Comparison of ENCODE assay signal across 9 cellular contexts in genomic region chr1:39671433-39671792, GRCh38. TPM values are rescaled to one million over a fixed set of nuclear protein-coding genes. Genes with fewer than 3 reads are reported as not detected.
DNase-seq lines count a peak whose midpoint lies in the region; ATAC-seq and TF ChIP-seq lines count a peak whose summit lies in the region.
"Had no signal": no experiment of that assay in that cellular context is flagged by ENCODE, and none has a peak within 500 bp of the region (broad histone marks: within the 10 kb centered on the region; RNA-seq: fewer than 3 reads in every experiment).

No MANE protein-coding gene starts in this region.

- peak overlapping the region; percentile 84 for H3K4me2 ChIP-seq in KMS-11

- H3K27ac ChIP-seq in AG04450 (ENCODE audit: low read depth, low read length) (no peak overlapping the region), KMS-11 (no peak overlapping the region)
- H3K27ac ChIP-seq in effector memory CD4-positive, alpha-beta T cell (ENCODE audit: insufficient read depth, low read length, poor library complexity, severe bottlenecking): no peak overlapping the region
- no peak overlapping the region for H3K27ac ChIP-seq in naive thymus-derived CD4-positive, alpha-beta T cell (ENCODE audit: low read depth, low read length)

- H3K36me3 Mint-ChIP-seq in naive thymus-derived CD4-positive, alpha-beta T cell: peaks cover 0 to 3% (median 0%) of the 10 kb centered on the region in 5 donors

- peak overlapping the region; percentile 20; the same call in 1 of the 2 replicates for H3K9ac ChIP-seq in KMS-11

- H3K9me3 Mint-ChIP-seq in naive thymus-derived CD4-positive, alpha-beta T cell: peaks cover 0 to 2% (median 0%) of the 10 kb centered on the region in 11 donors

- ATAC-seq in naive thymus-derived CD4-positive, alpha-beta T cell: no peak
- no peak for ATAC-seq in GM18511 (IDR thresholded peaks at IDR 0.05; ENCODE audit: unreplicated experiment)

- DNase-seq in AG04450 (ENCODE audit: low read depth, low spot score): no peak
- DNase-seq in effector memory CD4-positive, alpha-beta T cell: no peak
- no peak for DNase-seq in naive thymus-derived CD4-positive, alpha-beta T cell
- no peak for DNase-seq in DMS114 treated with DMSO at 0.1 percent for 48 hours (lab: John Stamatoyannopoulos, UW; ENCODE audit: unreplicated experiment)
- DNase-seq in NCI-H2196 (lab: John Stamatoyannopoulos, UW; ENCODE audit: unreplicated experiment): no peak
- DNase-seq in SKM-1 treated with dmso at 0.1 percent for 144 hours (lab: John Stamatoyannopoulos, UW; ENCODE audit: unreplicated experiment): no peak
- DNase-seq: foreskin melanocyte had no signal

- peak overlapping the region; percentile 95 for H2AFZ ChIP-seq in KMS-11 (ENCODE audit: low read depth)

- H3K27me3 ChIP-seq in AG04450 (ENCODE audit: control insufficient read depth, insufficient read depth, low read length): peaks cover 77% of the 10 kb centered on the region
- H3K27me3 ChIP-seq in KMS-11 (ENCODE audit: insufficient read depth, low read depth): peaks cover 7% of the 10 kb centered on the region
- H3K27me3 ChIP-seq in effector memory CD4-positive, alpha-beta T cell (replicated peaks; ENCODE audit: control insufficient read depth, insufficient read depth, low read length, poor library complexity, severe bottlenecking): peaks cover 18% of the 10 kb centered on the region
- peaks cover 0 to 7% of the 10 kb centered on the region in 2 donors for H3K27me3 ChIP-seq in naive thymus-derived CD4-positive, alpha-beta T cell (ENCODE audit: control insufficient read depth in 2 of 2, insufficient read depth in 2 of 2, low read length in 2 of 2)

- POLR2A ChIA-PET in AG04450 (lab: Yijun Ruan, JAX): no interaction called here
- POLR2A ChIA-PET in naive thymus-derived CD4-positive, alpha-beta T cell (lab: Charles Lee): interaction anchor here (1.0 to 3.2 kb wide), 6 partner anchors 10 to 67 kb away, joined by 3 to 20 read pairs (median 4); partner anchors contain the start of genes HPCAL4 and PPIE

- no peak overlapping the region for H3K27ac Mint-ChIP-seq in naive thymus-derived CD4-positive, alpha-beta T cell

- TF ChIP-seq CTCF in AG04450 (IDR thresholded peaks at IDR 0.05; ENCODE audit: low read depth, low read length) (no peak), KMS-11 (conservative IDR thresholded peaks at IDR 0.05; ENCODE audit: low read depth, low read length) (no peak)

- no peaks in the 10 kb centered on the region for H3K79me2 ChIP-seq in KMS-11 (ENCODE audit: insufficient read depth, low read depth)

- CTCF ChIA-PET in AG04450 (lab: Charles Lee): interaction anchor here (1.1 to 9.4 kb wide), 5 partner anchors 16 to 65 kb away, joined by 3 to 128 read pairs (median 4); no protein-coding TSS in a partner anchor
- CTCF ChIA-PET in naive thymus-derived CD4-positive, alpha-beta T cell (lab: Charles Lee): interaction anchor here (0.6 to 7.3 kb wide), 15 partner anchors 9 to 192 kb away, joined by 3 to 45 read pairs (median 9); partner anchors contain the start of gene HPCAL4

- H3K4me1 ChIP-seq in KMS-11 (ENCODE audit: low read depth, poor library complexity, severe bottlenecking): no peaks in the 10 kb centered on the region
- H3K4me1 ChIP-seq in effector memory CD4-positive, alpha-beta T cell (ENCODE audit: control insufficient read depth, insufficient read depth, low read length, poor library complexity, severe bottlenecking): peaks cover 15% of the 10 kb centered on the region
- peaks cover 0 to 14% of the 10 kb centered on the region in 2 donors for H3K4me1 ChIP-seq in naive thymus-derived CD4-positive, alpha-beta T cell (ENCODE audit: control insufficient read depth in 2 of 2, insufficient read depth in 2 of 2, low read length in 2 of 2)

- intact Hi-C loops in naive thymus-derived CD4-positive, alpha-beta T cell (cut with micrococcal nuclease): loop anchor here in 1 of 2 donors (1.0 kb wide), 1 partner anchor 10 kb away; no protein-coding TSS in a partner anchor

- no peaks in the 10 kb centered on the region for H3K36me3 ChIP-seq in KMS-11 (ENCODE audit: insufficient read depth)
- H3K36me3 ChIP-seq in effector memory CD4-positive, alpha-beta T cell (ENCODE audit: control insufficient read depth, insufficient read depth, low read length): no peaks in the 10 kb centered on the region
- H3K36me3 ChIP-seq in naive thymus-derived CD4-positive, alpha-beta T cell (ENCODE audit: control insufficient read depth in 2 of 3, insufficient read depth in 3 of 3, low read length in 3 of 3): no peaks in the 10 kb centered on the region

- H3K4me1 Mint-ChIP-seq in naive thymus-derived CD4-positive, alpha-beta T cell: peaks cover 5 to 16% (median 9%) of the 10 kb centered on the region in 7 donors

- H3K4me3 ChIP-seq in AG04450 (ENCODE audit: low read depth, low read length) (peak overlapping the region; percentile 45), KMS-11 (IDR thresholded peaks at IDR 0.05; ENCODE audit: insufficient read depth, low read depth, low read length) (peak overlapping the region; percentile 15)
- H3K4me3 ChIP-seq in effector memory CD4-positive, alpha-beta T cell (ENCODE audit: insufficient read depth, low read depth, low read length, poor library complexity, severe bottlenecking): peak overlapping the region; percentile 61
- peak overlapping the region; percentile 47 for H3K4me3 ChIP-seq in naive thymus-derived CD4-positive, alpha-beta T cell (ENCODE audit: low read length)

- peak overlapping the region in 5 of 10 donors; percentile 35 to 79 (median 73) for H3K4me3 Mint-ChIP-seq in naive thymus-derived CD4-positive, alpha-beta T cell

- no peaks in the 10 kb centered on the region for H4K20me1 ChIP-seq in KMS-11 (ENCODE audit: insufficient read depth)

- no peaks in the 10 kb centered on the region; the same call in 1 of the 2 replicates for H3K9me3 ChIP-seq in AG04450 (ENCODE audit: control insufficient read depth, insufficient read depth, low read length)
- no peaks in the 10 kb centered on the region for H3K9me3 ChIP-seq in effector memory CD4-positive, alpha-beta T cell (ENCODE audit: control insufficient read depth, low read length)
- H3K9me3 ChIP-seq in naive thymus-derived CD4-positive, alpha-beta T cell (ENCODE audit: control insufficient read depth in 2 of 3, low read length in 3 of 3): no peaks in the 10 kb centered on the region

- H3K27me3 Mint-ChIP-seq in naive thymus-derived CD4-positive, alpha-beta T cell: peaks cover 26 to 44% (median 29%) of the 10 kb centered on the region in 5 donors

RNA-seq across cellular contexts. Expression of gene NT5C1A, which starts 0.5 kb away (rescaled TPM):
- not detected in 2 replicates for polyA plus RNA-seq in AG04450 (2011; rRNA removed)
- 0.18 TPM in 1 of 2 replicates, not detected in the other for polyA minus RNA-seq in AG04450 (2011; rRNA and poly(A)+ RNA removed)
- under 1 TPM in 3 of 5 experiments, not detected in 2; 0.37 to 0.92 (median 0.65) TPM for total RNA-seq in naive thymus-derived CD4-positive, alpha-beta T cell
- polyA plus RNA-seq in naive thymus-derived CD4-positive, alpha-beta T cell: not detected

RNA-seq across cellular contexts. Expression of gene HPCAL4, which starts 19.8 kb away (rescaled TPM):
- polyA plus RNA-seq in AG04450 (2011; rRNA removed): not detected in 2 replicates
- not detected in 2 replicates for polyA minus RNA-seq in AG04450 (2011; rRNA and poly(A)+ RNA removed)
- total RNA-seq in naive thymus-derived CD4-positive, alpha-beta T cell: 10 to 100 TPM in 4 of 5 experiments, 1 to 10 TPM in 1; 2.9 to 49.0 (median 18.7) TPM
- 1 to 10 TPM; 3.6 to 9.4 TPM for polyA plus RNA-seq in naive thymus-derived CD4-positive, alpha-beta T cell

RNA-seq across cellular contexts. Expression of gene HEYL, which starts 32.0 kb away (rescaled TPM):
- 0.14 TPM in 2 replicates for polyA plus RNA-seq in AG04450 (2011; rRNA removed)
- polyA minus RNA-seq in AG04450 (2011; rRNA and poly(A)+ RNA removed): 0.17 and 0.18 TPM in 2 replicates
- under 1 TPM in 2 of 5 experiments, not detected in 3; 0.08 to 0.16 TPM for total RNA-seq in naive thymus-derived CD4-positive, alpha-beta T cell
- polyA plus RNA-seq in naive thymus-derived CD4-positive, alpha-beta T cell: under 1 TPM in 1 of 2 donors, not detected in 1; 0.18 TPM
